Comparison of ENCODE assay signal across 1 cellular context in the genomic region with DNA sequence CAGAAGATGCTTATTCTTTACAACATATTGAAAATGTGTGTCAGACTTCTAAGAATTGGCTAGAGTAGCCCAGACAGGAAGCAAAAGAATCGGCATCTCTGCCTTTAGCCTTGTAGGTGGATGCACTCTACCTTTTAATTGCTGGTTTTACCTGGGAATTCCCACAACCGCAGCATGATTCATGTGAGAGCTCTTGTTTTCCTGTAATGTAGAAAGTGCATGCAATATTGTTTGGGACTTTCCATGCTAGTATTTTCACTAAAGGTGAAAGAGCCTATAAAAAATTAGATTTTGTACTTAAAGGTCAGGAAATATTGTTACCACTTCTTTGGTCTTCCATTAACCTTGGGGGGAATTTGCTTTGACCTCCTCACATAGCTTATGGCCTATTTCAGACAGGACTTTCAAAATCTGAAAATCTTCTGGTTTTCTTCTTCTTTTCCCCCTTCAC.
TF ChIP-seq lines count a peak whose summit lies in the region.

No MANE protein-coding gene starts in this region.

TF ChIP-seq in GM12878, 131 proteins besides CTCF, POLR2A, EP300 and RAD21 (continued from another document and continues in another):
- TF ChIP-seq, protein P1, sequence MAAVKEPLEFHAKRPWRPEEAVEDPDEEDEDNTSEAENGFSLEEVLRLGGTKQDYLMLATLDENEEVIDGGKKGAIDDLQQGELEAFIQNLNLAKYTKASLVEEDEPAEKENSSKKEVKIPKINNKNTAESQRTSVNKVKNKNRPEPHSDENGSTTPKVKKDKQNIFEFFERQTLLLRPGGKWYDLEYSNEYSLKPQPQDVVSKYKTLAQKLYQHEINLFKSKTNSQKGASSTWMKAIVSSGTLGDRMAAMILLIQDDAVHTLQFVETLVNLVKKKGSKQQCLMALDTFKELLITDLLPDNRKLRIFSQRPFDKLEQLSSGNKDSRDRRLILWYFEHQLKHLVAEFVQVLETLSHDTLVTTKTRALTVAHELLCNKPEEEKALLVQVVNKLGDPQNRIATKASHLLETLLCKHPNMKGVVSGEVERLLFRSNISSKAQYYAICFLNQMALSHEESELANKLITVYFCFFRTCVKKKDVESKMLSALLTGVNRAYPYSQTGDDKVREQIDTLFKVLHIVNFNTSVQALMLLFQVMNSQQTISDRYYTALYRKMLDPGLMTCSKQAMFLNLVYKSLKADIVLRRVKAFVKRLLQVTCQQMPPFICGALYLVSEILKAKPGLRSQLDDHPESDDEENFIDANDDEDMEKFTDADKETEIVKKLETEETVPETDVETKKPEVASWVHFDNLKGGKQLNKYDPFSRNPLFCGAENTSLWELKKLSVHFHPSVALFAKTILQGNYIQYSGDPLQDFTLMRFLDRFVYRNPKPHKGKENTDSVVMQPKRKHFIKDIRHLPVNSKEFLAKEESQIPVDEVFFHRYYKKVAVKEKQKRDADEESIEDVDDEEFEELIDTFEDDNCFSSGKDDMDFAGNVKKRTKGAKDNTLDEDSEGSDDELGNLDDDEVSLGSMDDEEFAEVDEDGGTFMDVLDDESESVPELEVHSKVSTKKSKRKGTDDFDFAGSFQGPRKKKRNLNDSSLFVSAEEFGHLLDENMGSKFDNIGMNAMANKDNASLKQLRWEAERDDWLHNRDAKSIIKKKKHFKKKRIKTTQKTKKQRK (IDR thresholded peaks at IDR 0.05; ENCODE audit: low read depth, low read length) = no peak
- TF ChIP-seq ZNF217 (IDR thresholded peaks at IDR 0.05) (no peak), SMARCA5 (IDR thresholded peaks at IDR 0.05) (no peak), NR2C2 (IDR thresholded peaks at IDR 0.05; ENCODE audit: borderline replicate concordance, control insufficient read depth, insufficient read length, low read depth) (no peak), RAD51 (IDR thresholded peaks at IDR 0.05) (no peak), ZBED1 (IDR thresholded peaks at IDR 0.05; ENCODE audit: borderline replicate concordance) (peak; percentile 44; the same call in 1 of the 2 replicates), ZSCAN29 (IDR thresholded peaks at IDR 0.05) (no peak), RBBP5 (conservative IDR thresholded peaks at IDR 0.05) (no peak), ATF7 (IDR thresholded peaks at IDR 0.05; ENCODE audit: low read depth) (peak; percentile 74), PAX8 (IDR thresholded peaks at IDR 0.05) (no peak), HCFC1 (IDR thresholded peaks at IDR 0.05; ENCODE audit: low read length) (no peak), SPI1 (IDR thresholded peaks at IDR 0.05; ENCODE audit: borderline replicate concordance, insufficient read depth, low read depth, low read length) (no peak), IKZF2 (IDR thresholded peaks at IDR 0.05) (peak; percentile 92 to 95), MXI1 (IDR thresholded peaks at IDR 0.05; ENCODE audit: low read depth, low read length) (no peak), MEF2B (IDR thresholded peaks at IDR 0.05; ENCODE audit: partially characterized antibody, poor library complexity, severe bottlenecking) (peak; percentile 33), CBFB (IDR thresholded peaks at IDR 0.05; ENCODE audit: low read depth) (peak; percentile 95), HDAC6 (IDR thresholded peaks at IDR 0.05; ENCODE audit: unreplicated experiment) (no peak), SMAD5 (IDR thresholded peaks at IDR 0.05; ENCODE audit: low read depth) (no peak), DPF2 (IDR thresholded peaks at IDR 0.05) (peak; percentile 92), PML (IDR thresholded peaks at IDR 0.05; ENCODE audit: low read length) (no peak), IKZF1 (conservative IDR thresholded peaks at IDR 0.05) (peak; percentile 92), MTA2 (IDR thresholded peaks at IDR 0.05; ENCODE audit: low read depth) (peak; percentile 96), NBN (IDR thresholded peaks at IDR 0.05) (no peak), FOS (IDR thresholded peaks at IDR 0.05; ENCODE audit: borderline replicate concordance, extremely low read depth, insufficient read length) (no peak), ZNF24 (IDR thresholded peaks at IDR 0.05) (0 out of 2 replicates have a peak, but pooled peaks have one; percentile 42)
- TF ChIP-seq, protein P2, sequence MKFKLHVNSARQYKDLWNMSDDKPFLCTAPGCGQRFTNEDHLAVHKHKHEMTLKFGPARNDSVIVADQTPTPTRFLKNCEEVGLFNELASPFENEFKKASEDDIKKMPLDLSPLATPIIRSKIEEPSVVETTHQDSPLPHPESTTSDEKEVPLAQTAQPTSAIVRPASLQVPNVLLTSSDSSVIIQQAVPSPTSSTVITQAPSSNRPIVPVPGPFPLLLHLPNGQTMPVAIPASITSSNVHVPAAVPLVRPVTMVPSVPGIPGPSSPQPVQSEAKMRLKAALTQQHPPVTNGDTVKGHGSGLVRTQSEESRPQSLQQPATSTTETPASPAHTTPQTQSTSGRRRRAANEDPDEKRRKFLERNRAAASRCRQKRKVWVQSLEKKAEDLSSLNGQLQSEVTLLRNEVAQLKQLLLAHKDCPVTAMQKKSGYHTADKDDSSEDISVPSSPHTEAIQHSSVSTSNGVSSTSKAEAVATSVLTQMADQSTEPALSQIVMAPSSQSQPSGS (IDR thresholded peaks at IDR 0.05; ENCODE audit: low read length) = peak; percentile 94
- TF ChIP-seq, protein P3, sequence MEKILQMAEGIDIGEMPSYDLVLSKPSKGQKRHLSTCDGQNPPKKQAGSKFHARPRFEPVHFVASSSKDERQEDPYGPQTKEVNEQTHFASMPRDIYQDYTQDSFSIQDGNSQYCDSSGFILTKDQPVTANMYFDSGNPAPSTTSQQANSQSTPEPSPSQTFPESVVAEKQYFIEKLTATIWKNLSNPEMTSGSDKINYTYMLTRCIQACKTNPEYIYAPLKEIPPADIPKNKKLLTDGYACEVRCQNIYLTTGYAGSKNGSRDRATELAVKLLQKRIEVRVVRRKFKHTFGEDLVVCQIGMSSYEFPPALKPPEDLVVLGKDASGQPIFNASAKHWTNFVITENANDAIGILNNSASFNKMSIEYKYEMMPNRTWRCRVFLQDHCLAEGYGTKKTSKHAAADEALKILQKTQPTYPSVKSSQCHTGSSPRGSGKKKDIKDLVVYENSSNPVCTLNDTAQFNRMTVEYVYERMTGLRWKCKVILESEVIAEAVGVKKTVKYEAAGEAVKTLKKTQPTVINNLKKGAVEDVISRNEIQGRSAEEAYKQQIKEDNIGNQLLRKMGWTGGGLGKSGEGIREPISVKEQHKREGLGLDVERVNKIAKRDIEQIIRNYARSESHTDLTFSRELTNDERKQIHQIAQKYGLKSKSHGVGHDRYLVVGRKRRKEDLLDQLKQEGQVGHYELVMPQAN (conservative IDR thresholded peaks at IDR 0.05) = no peak
- TF ChIP-seq, protein P4, sequence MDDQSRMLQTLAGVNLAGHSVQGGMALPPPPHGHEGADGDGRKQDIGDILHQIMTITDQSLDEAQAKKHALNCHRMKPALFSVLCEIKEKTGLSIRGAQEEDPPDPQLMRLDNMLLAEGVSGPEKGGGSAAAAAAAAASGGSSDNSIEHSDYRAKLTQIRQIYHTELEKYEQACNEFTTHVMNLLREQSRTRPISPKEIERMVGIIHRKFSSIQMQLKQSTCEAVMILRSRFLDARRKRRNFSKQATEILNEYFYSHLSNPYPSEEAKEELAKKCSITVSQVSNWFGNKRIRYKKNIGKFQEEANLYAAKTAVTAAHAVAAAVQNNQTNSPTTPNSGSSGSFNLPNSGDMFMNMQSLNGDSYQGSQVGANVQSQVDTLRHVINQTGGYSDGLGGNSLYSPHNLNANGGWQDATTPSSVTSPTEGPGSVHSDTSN (IDR thresholded peaks at IDR 0.05; ENCODE audit: insufficient replicate concordance, low read depth, low read length) = no peak
- TF ChIP-seq, protein P5, sequence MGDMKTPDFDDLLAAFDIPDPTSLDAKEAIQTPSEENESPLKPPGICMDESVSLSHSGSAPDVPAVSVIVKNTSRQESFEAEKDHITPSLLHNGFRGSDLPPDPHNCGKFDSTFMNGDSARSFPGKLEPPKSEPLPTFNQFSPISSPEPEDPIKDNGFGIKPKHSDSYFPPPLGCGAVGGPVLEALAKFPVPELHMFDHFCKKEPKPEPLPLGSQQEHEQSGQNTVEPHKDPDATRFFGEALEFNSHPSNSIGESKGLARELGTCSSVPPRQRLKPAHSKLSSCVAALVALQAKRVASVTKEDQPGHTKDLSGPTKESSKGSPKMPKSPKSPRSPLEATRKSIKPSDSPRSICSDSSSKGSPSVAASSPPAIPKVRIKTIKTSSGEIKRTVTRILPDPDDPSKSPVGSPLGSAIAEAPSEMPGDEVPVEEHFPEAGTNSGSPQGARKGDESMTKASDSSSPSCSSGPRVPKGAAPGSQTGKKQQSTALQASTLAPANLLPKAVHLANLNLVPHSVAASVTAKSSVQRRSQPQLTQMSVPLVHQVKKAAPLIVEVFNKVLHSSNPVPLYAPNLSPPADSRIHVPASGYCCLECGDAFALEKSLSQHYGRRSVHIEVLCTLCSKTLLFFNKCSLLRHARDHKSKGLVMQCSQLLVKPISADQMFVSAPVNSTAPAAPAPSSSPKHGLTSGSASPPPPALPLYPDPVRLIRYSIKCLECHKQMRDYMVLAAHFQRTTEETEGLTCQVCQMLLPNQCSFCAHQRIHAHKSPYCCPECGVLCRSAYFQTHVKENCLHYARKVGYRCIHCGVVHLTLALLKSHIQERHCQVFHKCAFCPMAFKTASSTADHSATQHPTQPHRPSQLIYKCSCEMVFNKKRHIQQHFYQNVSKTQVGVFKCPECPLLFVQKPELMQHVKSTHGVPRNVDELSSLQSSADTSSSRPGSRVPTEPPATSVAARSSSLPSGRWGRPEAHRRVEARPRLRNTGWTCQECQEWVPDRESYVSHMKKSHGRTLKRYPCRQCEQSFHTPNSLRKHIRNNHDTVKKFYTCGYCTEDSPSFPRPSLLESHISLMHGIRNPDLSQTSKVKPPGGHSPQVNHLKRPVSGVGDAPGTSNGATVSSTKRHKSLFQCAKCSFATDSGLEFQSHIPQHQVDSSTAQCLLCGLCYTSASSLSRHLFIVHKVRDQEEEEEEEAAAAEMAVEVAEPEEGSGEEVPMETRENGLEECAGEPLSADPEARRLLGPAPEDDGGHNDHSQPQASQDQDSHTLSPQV (IDR thresholded peaks at IDR 0.05) = no peak
- TF ChIP-seq, protein P6, sequence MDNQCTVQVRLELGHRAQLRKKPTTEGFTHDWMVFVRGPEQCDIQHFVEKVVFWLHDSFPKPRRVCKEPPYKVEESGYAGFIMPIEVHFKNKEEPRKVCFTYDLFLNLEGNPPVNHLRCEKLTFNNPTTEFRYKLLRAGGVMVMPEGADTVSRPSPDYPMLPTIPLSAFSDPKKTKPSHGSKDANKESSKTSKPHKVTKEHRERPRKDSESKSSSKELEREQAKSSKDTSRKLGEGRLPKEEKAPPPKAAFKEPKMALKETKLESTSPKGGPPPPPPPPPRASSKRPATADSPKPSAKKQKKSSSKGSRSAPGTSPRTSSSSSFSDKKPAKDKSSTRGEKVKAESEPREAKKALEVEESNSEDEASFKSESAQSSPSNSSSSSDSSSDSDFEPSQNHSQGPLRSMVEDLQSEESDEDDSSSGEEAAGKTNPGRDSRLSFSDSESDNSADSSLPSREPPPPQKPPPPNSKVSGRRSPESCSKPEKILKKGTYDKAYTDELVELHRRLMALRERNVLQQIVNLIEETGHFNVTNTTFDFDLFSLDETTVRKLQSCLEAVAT (IDR thresholded peaks at IDR 0.05) = peak; percentile 77
- TF ChIP-seq, protein P7, sequence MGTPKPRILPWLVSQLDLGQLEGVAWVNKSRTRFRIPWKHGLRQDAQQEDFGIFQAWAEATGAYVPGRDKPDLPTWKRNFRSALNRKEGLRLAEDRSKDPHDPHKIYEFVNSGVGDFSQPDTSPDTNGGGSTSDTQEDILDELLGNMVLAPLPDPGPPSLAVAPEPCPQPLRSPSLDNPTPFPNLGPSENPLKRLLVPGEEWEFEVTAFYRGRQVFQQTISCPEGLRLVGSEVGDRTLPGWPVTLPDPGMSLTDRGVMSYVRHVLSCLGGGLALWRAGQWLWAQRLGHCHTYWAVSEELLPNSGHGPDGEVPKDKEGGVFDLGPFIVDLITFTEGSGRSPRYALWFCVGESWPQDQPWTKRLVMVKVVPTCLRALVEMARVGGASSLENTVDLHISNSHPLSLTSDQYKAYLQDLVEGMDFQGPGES (IDR thresholded peaks at IDR 0.05) = no peak
- TF ChIP-seq, protein P8, sequence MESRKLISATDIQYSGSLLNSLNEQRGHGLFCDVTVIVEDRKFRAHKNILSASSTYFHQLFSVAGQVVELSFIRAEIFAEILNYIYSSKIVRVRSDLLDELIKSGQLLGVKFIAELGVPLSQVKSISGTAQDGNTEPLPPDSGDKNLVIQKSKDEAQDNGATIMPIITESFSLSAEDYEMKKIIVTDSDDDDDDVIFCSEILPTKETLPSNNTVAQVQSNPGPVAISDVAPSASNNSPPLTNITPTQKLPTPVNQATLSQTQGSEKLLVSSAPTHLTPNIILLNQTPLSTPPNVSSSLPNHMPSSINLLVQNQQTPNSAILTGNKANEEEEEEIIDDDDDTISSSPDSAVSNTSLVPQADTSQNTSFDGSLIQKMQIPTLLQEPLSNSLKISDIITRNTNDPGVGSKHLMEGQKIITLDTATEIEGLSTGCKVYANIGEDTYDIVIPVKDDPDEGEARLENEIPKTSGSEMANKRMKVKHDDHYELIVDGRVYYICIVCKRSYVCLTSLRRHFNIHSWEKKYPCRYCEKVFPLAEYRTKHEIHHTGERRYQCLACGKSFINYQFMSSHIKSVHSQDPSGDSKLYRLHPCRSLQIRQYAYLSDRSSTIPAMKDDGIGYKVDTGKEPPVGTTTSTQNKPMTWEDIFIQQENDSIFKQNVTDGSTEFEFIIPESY (IDR thresholded peaks at IDR 0.05) = no peak
- TF ChIP-seq, protein P9, sequence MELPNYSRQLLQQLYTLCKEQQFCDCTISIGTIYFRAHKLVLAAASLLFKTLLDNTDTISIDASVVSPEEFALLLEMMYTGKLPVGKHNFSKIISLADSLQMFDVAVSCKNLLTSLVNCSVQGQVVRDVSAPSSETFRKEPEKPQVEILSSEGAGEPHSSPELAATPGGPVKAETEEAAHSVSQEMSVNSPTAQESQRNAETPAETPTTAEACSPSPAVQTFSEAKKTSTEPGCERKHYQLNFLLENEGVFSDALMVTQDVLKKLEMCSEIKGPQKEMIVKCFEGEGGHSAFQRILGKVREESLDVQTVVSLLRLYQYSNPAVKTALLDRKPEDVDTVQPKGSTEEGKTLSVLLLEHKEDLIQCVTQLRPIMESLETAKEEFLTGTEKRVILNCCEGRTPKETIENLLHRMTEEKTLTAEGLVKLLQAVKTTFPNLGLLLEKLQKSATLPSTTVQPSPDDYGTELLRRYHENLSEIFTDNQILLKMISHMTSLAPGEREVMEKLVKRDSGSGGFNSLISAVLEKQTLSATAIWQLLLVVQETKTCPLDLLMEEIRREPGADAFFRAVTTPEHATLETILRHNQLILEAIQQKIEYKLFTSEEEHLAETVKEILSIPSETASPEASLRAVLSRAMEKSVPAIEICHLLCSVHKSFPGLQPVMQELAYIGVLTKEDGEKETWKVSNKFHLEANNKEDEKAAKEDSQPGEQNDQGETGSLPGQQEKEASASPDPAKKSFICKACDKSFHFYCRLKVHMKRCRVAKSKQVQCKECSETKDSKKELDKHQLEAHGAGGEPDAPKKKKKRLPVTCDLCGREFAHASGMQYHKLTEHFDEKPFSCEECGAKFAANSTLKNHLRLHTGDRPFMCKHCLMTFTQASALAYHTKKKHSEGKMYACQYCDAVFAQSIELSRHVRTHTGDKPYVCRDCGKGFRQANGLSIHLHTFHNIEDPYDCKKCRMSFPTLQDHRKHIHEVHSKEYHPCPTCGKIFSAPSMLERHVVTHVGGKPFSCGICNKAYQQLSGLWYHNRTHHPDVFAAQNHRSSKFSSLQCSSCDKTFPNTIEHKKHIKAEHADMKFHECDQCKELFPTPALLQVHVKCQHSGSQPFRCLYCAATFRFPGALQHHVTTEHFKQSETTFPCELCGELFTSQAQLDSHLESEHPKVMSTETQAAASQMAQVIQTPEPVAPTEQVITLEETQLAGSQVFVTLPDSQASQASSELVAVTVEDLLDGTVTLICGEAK (IDR thresholded peaks at IDR 0.05; ENCODE audit: borderline replicate concordance) = no peak
- TF ChIP-seq, protein P10, sequence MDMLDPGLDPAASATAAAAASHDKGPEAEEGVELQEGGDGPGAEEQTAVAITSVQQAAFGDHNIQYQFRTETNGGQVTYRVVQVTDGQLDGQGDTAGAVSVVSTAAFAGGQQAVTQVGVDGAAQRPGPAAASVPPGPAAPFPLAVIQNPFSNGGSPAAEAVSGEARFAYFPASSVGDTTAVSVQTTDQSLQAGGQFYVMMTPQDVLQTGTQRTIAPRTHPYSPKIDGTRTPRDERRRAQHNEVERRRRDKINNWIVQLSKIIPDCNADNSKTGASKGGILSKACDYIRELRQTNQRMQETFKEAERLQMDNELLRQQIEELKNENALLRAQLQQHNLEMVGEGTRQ (IDR thresholded peaks at IDR 0.05; ENCODE audit: borderline replicate concordance, low read depth, low read length) = no peak
